1 cellular context compared by ENCODE assay signal in the genomic region with DNA sequence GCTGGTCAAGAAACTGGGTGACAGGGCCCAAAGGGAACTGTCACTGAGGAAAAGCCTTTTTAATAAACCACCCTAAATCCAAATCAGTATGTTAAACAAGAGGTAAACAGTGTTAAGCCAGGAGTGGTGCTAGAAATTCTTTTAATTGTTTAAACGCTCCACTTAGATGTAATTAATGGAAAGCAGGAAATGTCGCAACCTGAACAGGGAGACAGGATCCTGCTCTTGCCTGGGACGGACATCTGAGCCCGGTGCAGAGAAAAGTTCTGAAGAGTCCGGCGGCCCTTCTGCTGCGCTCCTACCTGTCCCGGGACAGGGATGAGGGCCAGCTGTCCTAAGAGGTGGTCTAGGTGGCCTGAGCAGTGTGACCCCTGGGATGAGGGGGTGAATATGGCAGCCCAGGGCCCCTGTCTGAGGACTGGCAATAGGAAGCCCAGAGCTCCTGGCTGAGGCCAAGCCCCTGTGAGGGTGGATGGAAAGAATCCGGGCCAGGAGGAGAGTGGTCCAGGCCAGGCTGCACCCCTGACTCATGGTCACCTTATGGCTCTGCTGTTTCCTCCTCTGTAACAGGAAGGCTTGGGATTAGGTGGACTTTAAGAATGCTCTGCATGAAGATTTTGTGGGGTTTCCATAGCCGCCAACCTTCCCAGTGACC.
TF ChIP-seq lines count a peak whose summit lies in the region.

No MANE protein-coding gene starts in this region.

TF ChIP-seq in IMR-90, 13 proteins besides CTCF, POLR2A, EP300 and RAD21:
- TF ChIP-seq CHD1 (IDR thresholded peaks at IDR 0.05; ENCODE audit: low read depth, low read length): no peak
- TF ChIP-seq CEBPB (IDR thresholded peaks at IDR 0.05; ENCODE audit: low read depth, low read length): peak; percentile 39; the same call in 1 of the 2 replicates
TF ChIP-seq in IMR-90: peak in this region for 1.
